ENCODE assay signal across 8 cellular contexts in the genomic region with DNA sequence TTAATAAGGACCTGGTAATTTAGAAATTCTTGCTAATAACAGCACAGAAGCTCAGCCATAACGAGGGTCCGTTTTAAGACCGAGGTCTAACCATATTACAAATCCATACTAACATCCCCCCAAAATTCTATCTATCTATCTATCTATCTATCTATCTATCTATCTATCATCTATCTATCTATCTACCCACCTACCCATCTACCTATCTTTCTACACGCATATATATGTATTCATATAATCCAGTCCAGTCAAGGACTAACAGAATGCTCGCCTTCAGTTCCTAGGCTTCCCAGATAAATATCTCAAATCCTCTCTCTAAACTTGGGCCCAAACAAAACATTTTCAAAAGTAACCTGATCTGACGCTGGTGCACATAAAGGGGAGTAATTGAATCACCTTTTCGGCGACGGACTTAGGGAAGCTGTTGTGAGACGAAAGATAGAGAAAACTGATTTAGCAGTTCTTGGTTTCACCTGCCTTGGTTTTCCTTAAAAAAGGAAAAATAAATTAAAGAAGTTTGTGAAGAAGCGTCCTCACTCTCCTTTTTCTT.
A peak's percentile ranks its signal among the peaks of the same experiment; 100 is the strongest.
DNase-seq lines count a peak whose midpoint lies in the region; TF ChIP-seq lines count a peak whose summit lies in the region.

No MANE protein-coding gene starts in this region.

- H3K36me3 ChIP-seq in mucosa of rectum (ENCODE audit: control insufficient read depth in 2 of 2, insufficient read depth in 2 of 2, low read length in 2 of 2) = no peaks in the 10 kb centered on the region

- H3K27me3 ChIP-seq in HL-60 (ENCODE audit: insufficient read depth, poor library complexity, severe bottlenecking) (no peaks in the 10 kb centered on the region), mucosa of rectum (ENCODE audit: control insufficient read depth in 2 of 2, insufficient read depth in 2 of 2, low read length in 2 of 2) (no peaks in the 10 kb centered on the region)

- POLR2A ChIA-PET in AG04449 (lab: Yijun Ruan, JAX) = interaction anchor here (2.4 kb wide), 1 partner anchor 15 kb away, joined by 12 read pairs; the partner anchor contains the start of gene HMGN4

- CTCF ChIA-PET in AG04449 (lab: Yijun Ruan, JAX) = interaction anchor here (1.0 to 1.4 kb wide), 4 partner anchors 14 to 211 kb away, joined by 3 to 5 read pairs (median 4); partner anchors contain the start of gene HMGN4

- peak overlapping the region; percentile 7 to 18 for H3K9ac ChIP-seq in mucosa of rectum (ENCODE audit: low read depth in 1 of 2, low read length in 2 of 2)

- H3K4me3 ChIP-seq in AG04449 (ENCODE audit: low read depth, low read length) = peak overlapping the region; percentile 65
- H3K4me3 ChIP-seq in HL-60 (replicated peaks; ENCODE audit: insufficient read depth, low read length) = peak overlapping the region; percentile 76
- peak overlapping the region; percentile 54 to 56 for H3K4me3 ChIP-seq in cardiac fibroblast (replicated peaks in 1 of 2; ENCODE audit: low read depth in 2 of 2, low read length in 2 of 2)
- H3K4me3 ChIP-seq in mucosa of rectum (ENCODE audit: low read length in 2 of 2) = peak overlapping the region; percentile 56 to 79

- H3K27ac ChIP-seq in HL-60 (replicated peaks) (no peak overlapping the region), mucosa of rectum (ENCODE audit: low read depth in 2 of 2, low read length in 2 of 2) (no peak overlapping the region)

- DNase-seq in AG04449 (ENCODE audit: low read depth, low spot score) = no peak
- DNase-seq in HL-60 (ENCODE audit: low read depth in 1 of 2, low spot score in 1 of 2) = no peak
- DNase-seq in cardiac fibroblast (ENCODE audit: low read depth in 2 of 2) = no peak
- DNase-seq in OCI-M2 (lab: John Stamatoyannopoulos, UW; ENCODE audit: unreplicated experiment) = no peak
- no peak for DNase-seq in T-helper 9 cell
- DNase-seq in NCI-H1092 (lab: John Stamatoyannopoulos, UW) = no peak
- DNase-seq in activated CD4-positive, alpha-beta T cell treated with anti-CD3 and anti-CD28 coated beads, Interleukin-2, amount 50 U/mL, for 4 hours = no peak

- H3K9me3 ChIP-seq in mucosa of rectum (ENCODE audit: control insufficient read depth in 2 of 2, low read length in 2 of 2) = no peaks in the 10 kb centered on the region

- TF ChIP-seq CTCF in AG04449 (IDR thresholded peaks at IDR 0.05; ENCODE audit: insufficient read depth, low read length, missing control alignments) (no peak), HL-60 (IDR thresholded peaks at IDR 0.05; ENCODE audit: insufficient read depth, low read length) (no peak), cardiac fibroblast (IDR thresholded peaks at IDR 0.05; ENCODE audit: low read depth, low read length) (no peak)

- peaks cover 12 to 13% of the 10 kb centered on the region in 2 donors for H3K4me1 ChIP-seq in mucosa of rectum (ENCODE audit: control insufficient read depth in 2 of 2, insufficient read depth in 2 of 2, low read length in 2 of 2)
